In the genomic region with DNA sequence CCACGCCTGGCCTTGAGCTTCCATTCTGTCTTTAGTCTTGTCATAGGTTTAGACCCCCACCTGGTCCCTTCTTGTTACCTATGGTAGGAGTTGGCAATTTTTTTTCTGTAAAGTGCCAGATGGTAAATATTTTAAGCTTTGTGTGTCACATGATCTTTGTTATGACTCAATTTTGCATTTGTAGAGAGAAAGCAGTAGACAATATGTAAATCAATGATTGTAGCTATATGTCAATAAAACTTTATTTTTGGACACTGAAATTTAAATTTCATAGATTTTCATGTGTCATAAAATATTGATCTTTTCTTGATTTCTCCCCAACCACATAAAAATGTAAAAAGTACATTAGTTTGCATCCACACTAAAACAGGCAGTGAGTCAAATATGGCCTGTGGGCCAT, we compare ENCODE assay signal across 24 cellular contexts. TPM values are rescaled to one million over a fixed set of nuclear protein-coding genes. Genes with fewer than 3 reads are reported as not detected.
A peak's percentile ranks its signal among the peaks of the same experiment; 100 is the strongest.
DNase-seq lines count a peak whose midpoint lies in the region; ATAC-seq and TF ChIP-seq lines count a peak whose summit lies in the region.
"Had no signal": no experiment of that assay in that cellular context is flagged by ENCODE, and none has a peak within 500 bp of the region (broad histone marks: within the 10 kb centered on the region; RNA-seq: fewer than 3 reads in every experiment).

No MANE protein-coding gene starts in this region.

- H3K9me3 Mint-ChIP-seq in natural killer cell treated with Interleukin-12 subunit alpha and Interleukin-12 subunit beta and Interleukin-15 and Interleukin-18, amount 100 ng/mL, for 72 hours = no peaks in the 10 kb centered on the region
- H3K9me3 Mint-ChIP-seq in natural killer cell = no peaks in the 10 kb centered on the region
- no peaks in the 10 kb centered on the region for H3K9me3 Mint-ChIP-seq in central memory CD8-positive, alpha-beta T cell
- no peaks in the 10 kb centered on the region for H3K9me3 Mint-ChIP-seq in activated CD8-positive, alpha-beta T cell treated with anti-CD3 and anti-CD28 coated beads for 36 hours
- H3K9me3 Mint-ChIP-seq: IgD-negative memory B cell had no signal

- peak overlapping the region; percentile 48 for H3K27ac ChIP-seq in skeletal muscle tissue (ENCODE audit: low read depth, low read length)
- H3K27ac ChIP-seq: BLaER1, GM23248 had no signal

- H3K4me1 Mint-ChIP-seq in natural killer cell treated with Interleukin-12 subunit alpha and Interleukin-12 subunit beta and Interleukin-15 and Interleukin-18, amount 100 ng/mL, for 72 hours (ENCODE audit: low read depth in 2 of 2) = peaks cover 43 to 52% of the 10 kb centered on the region in 2 donors
- peaks cover 41 to 64% of the 10 kb centered on the region in 2 donors for H3K4me1 Mint-ChIP-seq in natural killer cell
- H3K4me1 Mint-ChIP-seq in central memory CD8-positive, alpha-beta T cell = peaks cover 54% of the 10 kb centered on the region
- peaks cover 40% of the 10 kb centered on the region for H3K4me1 Mint-ChIP-seq in activated CD8-positive, alpha-beta T cell treated with anti-CD3 and anti-CD28 coated beads for 36 hours (ENCODE audit: low read depth)

- H3K27me3 Mint-ChIP-seq in natural killer cell treated with Interleukin-12 subunit alpha and Interleukin-12 subunit beta and Interleukin-15 and Interleukin-18, amount 100 ng/mL, for 72 hours = no peaks in the 10 kb centered on the region
- H3K27me3 Mint-ChIP-seq in natural killer cell (ENCODE audit: low read depth in 2 of 2) = no peaks in the 10 kb centered on the region
- no peaks in the 10 kb centered on the region for H3K27me3 Mint-ChIP-seq in central memory CD8-positive, alpha-beta T cell
- H3K27me3 Mint-ChIP-seq in activated CD8-positive, alpha-beta T cell treated with anti-CD3 and anti-CD28 coated beads for 36 hours = no peaks in the 10 kb centered on the region
- H3K27me3 Mint-ChIP-seq: IgD-negative memory B cell had no signal

- no peak for DNase-seq in natural killer cell treated with Interleukin-12 subunit alpha and Interleukin-12 subunit beta and Interleukin-15 and Interleukin-18, amount 100 ng/mL, for 72 hours (ENCODE audit: low spot score)
- DNase-seq in natural killer cell = no peak
- DNase-seq in central memory CD8-positive, alpha-beta T cell (ENCODE audit: low spot score in 2 of 2) = no peak
- no peak for DNase-seq in DMS153 (lab: John Stamatoyannopoulos, UW)
- no peak for DNase-seq in erythroblast (lab: John Stamatoyannopoulos, UW)
- no peak for DNase-seq in activated CD8-positive, alpha-beta T cell treated with anti-CD3 and anti-CD28 coated beads for 36 hours
- DNase-seq: DND-41; GM23248; Kasumi-1; MG63; NCI-H1092 treated with DMSO at 0.1 percent for 48 hours; NCI-H146; NCI-H2081; NCI-H748 treated with DMSO at 0.1 percent for 48 hours; NK-92 treated with Interleukin-12 subunit alpha and Interleukin-12 subunit beta, amount 100 ng/mL, for 24 hours; Peyer's patch had no signal

- peaks cover 2 to 23% (median 15%) of the 10 kb centered on the region in 3 donors for H3K4me1 ChIP-seq in skeletal muscle tissue (ENCODE audit: control insufficient read depth in 3 of 3, insufficient read depth in 3 of 3, low read length in 3 of 3)
- H3K4me1 ChIP-seq: HAP-1 had no signal

- no peak for TF ChIP-seq CTCF in natural killer cell (IDR thresholded peaks at IDR 0.05)
- TF ChIP-seq CTCF in activated CD8-positive, alpha-beta T cell treated with anti-CD3 and anti-CD28 coated beads for 36 hours (IDR thresholded peaks at IDR 0.05) = no peak

- intact Hi-C loops in natural killer cell (cut with micrococcal nuclease) = no loop called here
- intact Hi-C loops in activated CD8-positive, alpha-beta T cell treated with anti-CD3 and anti-CD28 coated beads for 36 hours (cut with micrococcal nuclease) = no loop called here

- no peak overlapping the region for H3K9ac ChIP-seq in skeletal muscle tissue (ENCODE audit: low read depth in 1 of 3, low read length in 3 of 3)
- H3K9ac ChIP-seq: BLaER1, GM23248 had no signal

- peak overlapping the region; percentile 40 to 56 for H3K27ac Mint-ChIP-seq in natural killer cell treated with Interleukin-12 subunit alpha and Interleukin-12 subunit beta and Interleukin-15 and Interleukin-18, amount 100 ng/mL, for 72 hours
- peak overlapping the region in 1 of 2 donors; percentile 30 for H3K27ac Mint-ChIP-seq in natural killer cell
- peak overlapping the region; percentile 54 for H3K27ac Mint-ChIP-seq in central memory CD8-positive, alpha-beta T cell (ENCODE audit: low read depth)
- no peak overlapping the region for H3K27ac Mint-ChIP-seq in activated CD8-positive, alpha-beta T cell treated with anti-CD3 and anti-CD28 coated beads for 36 hours

- no peak for TF ChIP-seq POLR2A in erythroblast (IDR thresholded peaks at IDR 0.05; ENCODE audit: low read length)

- CTCF ChIA-PET in activated CD8-positive, alpha-beta T cell treated with anti-CD3 and anti-CD28 coated beads for 36 hours (lab: Charles Lee) = no interaction called here

- POLR2A ChIA-PET in activated CD8-positive, alpha-beta T cell treated with anti-CD3 and anti-CD28 coated beads for 36 hours (lab: Charles Lee) = no interaction called here

- peaks cover 17% of the 10 kb centered on the region for H3K36me3 Mint-ChIP-seq in natural killer cell treated with Interleukin-12 subunit alpha and Interleukin-12 subunit beta and Interleukin-15 and Interleukin-18, amount 100 ng/mL, for 72 hours
- peaks cover 19% of the 10 kb centered on the region for H3K36me3 Mint-ChIP-seq in natural killer cell
- peaks cover 26% of the 10 kb centered on the region for H3K36me3 Mint-ChIP-seq in central memory CD8-positive, alpha-beta T cell (ENCODE audit: insufficient read depth)
- peaks cover 26% of the 10 kb centered on the region for H3K36me3 Mint-ChIP-seq in activated CD8-positive, alpha-beta T cell treated with anti-CD3 and anti-CD28 coated beads for 36 hours (ENCODE audit: low read depth)

- peaks cover 24 to 26% (median 25%) of the 10 kb centered on the region in 3 donors for H3K36me3 ChIP-seq in skeletal muscle tissue (ENCODE audit: control insufficient read depth in 3 of 3, insufficient read depth in 3 of 3, low read length in 3 of 3)
- H3K36me3 ChIP-seq: MG63 had no signal

- no peaks in the 10 kb centered on the region for H3K9me3 ChIP-seq in skeletal muscle tissue (ENCODE audit: control insufficient read depth in 3 of 3, low read length in 3 of 3)
- H3K9me3 ChIP-seq: BLaER1, HAP-1, MG63, Peyer's patch had no signal

- no peaks in the 10 kb centered on the region for H3K27me3 ChIP-seq in skeletal muscle tissue (ENCODE audit: control insufficient read depth in 3 of 3, insufficient read depth in 3 of 3, low read length in 3 of 3)
- H3K27me3 ChIP-seq: BLaER1, MG63, Peyer's patch had no signal

- no peak for ATAC-seq in natural killer cell treated with Interleukin-12 subunit alpha and Interleukin-12 subunit beta and Interleukin-15 and Interleukin-18, amount 100 ng/mL, for 72 hours
- ATAC-seq in natural killer cell = no peak
- no peak for ATAC-seq in central memory CD8-positive, alpha-beta T cell (replicated peaks; ENCODE audit: extremely low read depth, poor library complexity, severe bottlenecking)
- ATAC-seq in activated CD8-positive, alpha-beta T cell treated with anti-CD3 and anti-CD28 coated beads for 36 hours = no peak

- H3K4me3 ChIP-seq in skeletal muscle tissue (ENCODE audit: low read length in 3 of 3) = no peak overlapping the region
- H3K4me3 ChIP-seq: BLaER1, GM23248, HAP-1, MG63, Peyer's patch had no signal

- H3K4me3 Mint-ChIP-seq in natural killer cell treated with Interleukin-12 subunit alpha and Interleukin-12 subunit beta and Interleukin-15 and Interleukin-18, amount 100 ng/mL, for 72 hours = peak overlapping the region; percentile 67
- no peak overlapping the region for H3K4me3 Mint-ChIP-seq in natural killer cell
- H3K4me3 Mint-ChIP-seq in central memory CD8-positive, alpha-beta T cell = no peak overlapping the region
- H3K4me3 Mint-ChIP-seq in activated CD8-positive, alpha-beta T cell treated with anti-CD3 and anti-CD28 coated beads for 36 hours = no peak overlapping the region

RNA-seq across cellular contexts. Expression of gene MKNK1, which starts 8.0 kb away (rescaled TPM):
- total RNA-seq in natural killer cell treated with Interleukin-12 subunit alpha and Interleukin-12 subunit beta and Interleukin-15 and Interleukin-18, amount 100 ng/mL, for 72 hours = 10 to 100 TPM; 63.7 to 89.9 TPM
- 10 to 100 TPM; 59.5 to 81.5 (median 65.5) TPM for total RNA-seq in natural killer cell
- total RNA-seq in skeletal muscle tissue = 20.4 TPM
- 10 to 100 TPM; 31.1 to 35.5 TPM for total RNA-seq in activated CD8-positive, alpha-beta T cell treated with anti-CD3 and anti-CD28 coated beads for 36 hours

RNA-seq across cellular contexts. Expression of gene MOB3C, which starts 20.6 kb away (rescaled TPM):
- 10 to 100 TPM; 12.3 to 20.7 TPM for total RNA-seq in natural killer cell treated with Interleukin-12 subunit alpha and Interleukin-12 subunit beta and Interleukin-15 and Interleukin-18, amount 100 ng/mL, for 72 hours
- total RNA-seq in natural killer cell (10 to 100 TPM; 16.7 to 25.1 (median 19.2) TPM), skeletal muscle tissue (14.1 TPM)
- total RNA-seq in activated CD8-positive, alpha-beta T cell treated with anti-CD3 and anti-CD28 coated beads for 36 hours = 1 to 10 TPM; 6.3 to 8.7 TPM

RNA-seq across cellular contexts. Expression of gene KNCN, which starts 44.6 kb away (rescaled TPM):
- total RNA-seq in natural killer cell treated with Interleukin-12 subunit alpha and Interleukin-12 subunit beta and Interleukin-15 and Interleukin-18, amount 100 ng/mL, for 72 hours = not detected
- total RNA-seq in natural killer cell = under 1 TPM in 1 of 3 donors, not detected in 2; 0.20 TPM
- not detected for total RNA-seq in skeletal muscle tissue
- not detected for total RNA-seq in activated CD8-positive, alpha-beta T cell treated with anti-CD3 and anti-CD28 coated beads for 36 hours
- total RNA-seq: A673, G401, GM23248, NCI-H460, Peyer's patch, SK-MEL-5 had no signal
